In genomic region chr9:99907208-99907532, GRCh38 we compare ENCODE assay signal across 8 cellular contexts. TPM values are rescaled to one million over a fixed set of nuclear protein-coding genes. Genes with fewer than 3 reads are reported as not detected.
A peak's percentile ranks its signal among the peaks of the same experiment; 100 is the strongest.
DNase-seq lines count a peak whose midpoint lies in the region; ATAC-seq and TF ChIP-seq lines count a peak whose summit lies in the region.

No MANE protein-coding gene starts in this region.

- in situ Hi-C loops in Panc1 (cut with HindIII; ENCODE audit: low pct_unique_long_range_greater_than_20kb, low sequenced_read_pairs): no loop called here

- no peak for TF ChIP-seq EP300 in esophagus muscularis mucosa (IDR thresholded peaks at IDR 0.05)

- intact Hi-C loops in Panc1 (cut with micrococcal nuclease; ENCODE audit: unreplicated experiment) (loop anchor here (5.0 kb wide), 1 partner anchor 85 kb away; the partner anchor contains the start of gene NR4A3), esophagus muscularis mucosa (cut with DNase I) (loop anchor here (5.0 to 10.0 kb wide), 2 partner anchors 85 to 642 kb away; partner anchors contain the start of gene NR4A3), psoas muscle (cut with DNase I) (loop anchor here (2.0 to 10.0 kb wide), 2 partner anchors 82 to 88 kb away; partner anchors contain the start of gene NR4A3 (in 1 of the 2))

- H3K4me3 ChIP-seq in GM06990 (replicated peaks; ENCODE audit: low read depth, low read length) (peak overlapping the region; percentile 85), Panc1 (ENCODE audit: low read depth in 2 of 2, low read length in 2 of 2) (peak overlapping the region; percentile 66 to 75), esophagus muscularis mucosa (peak overlapping the region; percentile 70 to 93 (median 85)), psoas muscle (peak overlapping the region; percentile 99)

- POLR2A ChIA-PET in Panc1 (lab: Charles Lee): interaction anchor here (0.7 kb wide), 1 partner anchor 88 kb away, joined by 4 read pairs; no protein-coding TSS in a partner anchor

- no peak for TF ChIP-seq CTCF in GM06990 (IDR thresholded peaks at IDR 0.05; ENCODE audit: insufficient read depth, low read length, poor library complexity, severe bottlenecking)
- TF ChIP-seq CTCF in Panc1 (IDR thresholded peaks at IDR 0.05): no peak
- no peak for TF ChIP-seq CTCF in esophagus muscularis mucosa (IDR thresholded peaks at IDR 0.05)
- TF ChIP-seq CTCF in psoas muscle (IDR thresholded peaks at IDR 0.05): no peak

- DNase-seq in GM06990 (ENCODE audit: extremely low read depth, insufficient read length) (no peak), Panc1 (ENCODE audit: low read depth, low spot score) (no peak), esophagus muscularis mucosa (ENCODE audit: extremely low spot score) (no peak), psoas muscle (no peak), GF-D8 (lab: John Stamatoyannopoulos, UW) (no peak), cerebellum (ENCODE audit: low spot score) (no peak)

- BruUV-seq in Panc1 (replicated peaks; lab: Mats Ljungman, UMichigan): no TSS peak

- H3K4me1 ChIP-seq in Panc1 (ENCODE audit: control insufficient read depth, insufficient read depth, low read length) (peaks cover 3% of the 10 kb centered on the region; the same call in 1 of the 2 replicates), esophagus muscularis mucosa (peaks cover 8 to 28% (median 24%) of the 10 kb centered on the region in 4 donors), psoas muscle (peaks cover 22% of the 10 kb centered on the region)

- no peak for ATAC-seq in Panc1
- peak in 1 of 4 donors; percentile 24 for ATAC-seq in psoas muscle
- no peak for ATAC-seq in GM18520 (IDR thresholded peaks at IDR 0.05; ENCODE audit: unreplicated experiment)
- no peak for ATAC-seq in GM19397 (IDR thresholded peaks at IDR 0.05; ENCODE audit: unreplicated experiment)

- WGBS in esophagus muscularis mucosa: 4% methylated on average over 9 of the region's 9 CpGs
- WGBS in psoas muscle, 3 donors: 3 to 9% (median 4%) methylated on average over 9 of the region's 9 CpGs

- H3K36me3 ChIP-seq in GM06990 (ENCODE audit: control insufficient read depth, insufficient read depth, low read length): no peaks in the 10 kb centered on the region; the same call in 1 of the 2 replicates
- peaks cover 5% of the 10 kb centered on the region; the same call in 1 of the 2 replicates for H3K36me3 ChIP-seq in Panc1 (ENCODE audit: control insufficient read depth, insufficient read depth, low read length)
- H3K36me3 ChIP-seq in esophagus muscularis mucosa: peaks cover 0 to 14% (median 8%) of the 10 kb centered on the region in 4 donors
- peaks cover 0 to 9% of the 10 kb centered on the region in 2 donors for H3K36me3 ChIP-seq in psoas muscle (ENCODE audit: insufficient read depth in 1 of 2, low read depth in 1 of 2)

- H3K27me3 ChIP-seq in GM06990 (replicated peaks; ENCODE audit: control insufficient read depth, insufficient read depth, low read length): no peaks in the 10 kb centered on the region
- no peaks in the 10 kb centered on the region for H3K27me3 ChIP-seq in Panc1 (ENCODE audit: control insufficient read depth, insufficient read depth, low read length)
- H3K27me3 ChIP-seq in esophagus muscularis mucosa: no peaks in the 10 kb centered on the region
- H3K27me3 ChIP-seq in psoas muscle (ENCODE audit: insufficient read depth in 3 of 3, low read length in 2 of 3): no peaks in the 10 kb centered on the region

- H3K9me3 ChIP-seq in Panc1 (ENCODE audit: control insufficient read depth, insufficient read depth, low read depth, low read length) (no peaks in the 10 kb centered on the region), esophagus muscularis mucosa (no peaks in the 10 kb centered on the region), psoas muscle (no peaks in the 10 kb centered on the region)

- CTCF ChIA-PET in Panc1 (lab: Charles Lee): no interaction called here

- TF ChIP-seq POLR2A in esophagus muscularis mucosa (IDR thresholded peaks at IDR 0.05; ENCODE audit: low read depth): no peak

- H3K27ac ChIP-seq in Panc1 (ENCODE audit: low read length) (peak overlapping the region; percentile 81), esophagus muscularis mucosa (replicated peaks in 1 of 4) (peak overlapping the region; percentile 93 to 98 (median 97)), psoas muscle (peak overlapping the region; percentile 99)

RNA-seq across cellular contexts. Expression of gene STX17, which starts 0.7 kb away (rescaled TPM):
- 11.5 TPM for total RNA-seq in Panc1 (2021; ENCODE audit: unreplicated experiment)
- polyA plus RNA-seq in Panc1 (2012; ENCODE audit: insufficient read length): 4.0 TPM
- total RNA-seq in esophagus muscularis mucosa: 10 to 100 TPM; 29.3 to 46.7 (median 38.4) TPM
- total RNA-seq in psoas muscle: 10 to 100 TPM; 19.6 to 31.1 (median 28.5) TPM
- 10 to 100 TPM in 1 of 3 donors, 1 to 10 TPM in 2; 5.2 to 19.4 (median 8.8) TPM for polyA plus RNA-seq in psoas muscle
- total RNA-seq in cerebellum: 19.1 TPM
